ENCODE assay signal across 9 cellular contexts in genomic region chr6:25369043-25369442, GRCh38.
DNase-seq lines count a peak whose midpoint lies in the region; ATAC-seq and TF ChIP-seq lines count a peak whose summit lies in the region.
"Had no signal": no experiment of that assay in that cellular context is flagged by ENCODE, and none has a peak within 500 bp of the region (broad histone marks: within the 10 kb centered on the region; RNA-seq: fewer than 3 reads in every experiment).

No MANE protein-coding gene starts in this region.

- no peak overlapping the region for H3K18ac ChIP-seq in H9 (ENCODE audit: insufficient read length, low read depth, low read length)

- no peaks in the 10 kb centered on the region; a peak in 1 of 7 replicates for H3K36me3 Mint-ChIP-seq in H9 (ENCODE audit: insufficient read depth in 1 of 3, low read depth in 3 of 3)
- no peaks in the 10 kb centered on the region for H3K36me3 Mint-ChIP-seq in MCF 10A (ENCODE audit: insufficient read depth, unreplicated experiment)

- H3K27me3 Mint-ChIP-seq in H9 (ENCODE audit: low read depth): no peaks in the 10 kb centered on the region
- H3K27me3 Mint-ChIP-seq in MCF 10A (ENCODE audit: insufficient read depth, unreplicated experiment): no peaks in the 10 kb centered on the region

- no peak for TF ChIP-seq CTCF in C4-2B (conservative IDR thresholded peaks at IDR 0.05)
- TF ChIP-seq CTCF in H9 (conservative IDR thresholded peaks at IDR 0.05): no peak
- no peak for TF ChIP-seq CTCF in MCF 10A (IDR thresholded peaks at IDR 0.05; ENCODE audit: unreplicated experiment)

- no peak overlapping the region for H2BK20ac ChIP-seq in H9 (ENCODE audit: low read depth, low read length, poor library complexity, severe bottlenecking)

- peaks cover 7% of the 10 kb centered on the region for H3K79me1 ChIP-seq in H9 (ENCODE audit: insufficient read depth, low read depth, low read length, poor library complexity, severe bottlenecking)

- H3K27ac Mint-ChIP-seq in H9 (peak overlapping the region in 2 of 3 experiments; percentile 78 to 96; a peak in 2 of 7 replicates), MCF 10A (ENCODE audit: low read depth, unreplicated experiment) (peak overlapping the region; percentile 62)

- H4K20me1 ChIP-seq in H9 (ENCODE audit: control insufficient read depth, insufficient read depth, insufficient read length): no peaks in the 10 kb centered on the region

- H3K14ac ChIP-seq in H9 (ENCODE audit: insufficient read depth, low read length): no peak overlapping the region

- no peak for ATAC-seq in HG03175 (IDR thresholded peaks at IDR 0.05; ENCODE audit: unreplicated experiment)
- ATAC-seq in GM21717 (IDR thresholded peaks at IDR 0.05; ENCODE audit: unreplicated experiment): no peak
- no peak for ATAC-seq in GM18519 (IDR thresholded peaks at IDR 0.05; ENCODE audit: low FRiP score, unreplicated experiment)

- H3T11ph ChIP-seq in H9 (ENCODE audit: low read length): no peak overlapping the region

- no TSS peak for BruUV-seq in MCF 10A (replicated peaks; lab: Mats Ljungman, UMichigan)

- no peak overlapping the region for H2BK120ac ChIP-seq in H9 (ENCODE audit: low read depth, low read length, poor library complexity, severe bottlenecking)

- no peak overlapping the region for H2AK5ac ChIP-seq in H9 (ENCODE audit: insufficient read length, low read length)

- H3K56ac ChIP-seq in H9 (ENCODE audit: insufficient read length, low read depth, low read length): no peak overlapping the region

- H3K79me2 ChIP-seq in H9 (ENCODE audit: insufficient read depth, low read length): peaks cover 6% of the 10 kb centered on the region; the same call in 1 of the 2 replicates

- POLR2A ChIA-PET in MCF 10A (lab: Yijun Ruan, JAX): interaction anchor here (1.4 to 1.7 kb wide), 2 partner anchors 17 to 92 kb away, joined by 4 to 5 read pairs; no protein-coding TSS in a partner anchor

- no CpG with 5 or more reads among the region's 6 CpGs for WGBS in H9 (ENCODE audit: extremely low coverage, insufficient read length, low lambda C conversion rate)

- H3K27ac ChIP-seq in C4-2B (peak overlapping the region; percentile 61; the same call in 1 of the 2 replicates), H9 (ENCODE audit: insufficient read length, low read depth, low read length) (no peak overlapping the region)

- no peak overlapping the region for H2BK12ac ChIP-seq in H9 (ENCODE audit: insufficient read length, low read depth, low read length)

- H3K27me3 ChIP-seq in H9 (ENCODE audit: insufficient read depth, low read length): no peaks in the 10 kb centered on the region

- H4K5ac ChIP-seq in H9 (ENCODE audit: insufficient read length, low read depth, low read length): no peak overlapping the region

- no peak overlapping the region; a peak in 1 of 5 replicates for H3K4me3 Mint-ChIP-seq in H9
- H3K4me3 Mint-ChIP-seq in MCF 10A (ENCODE audit: unreplicated experiment): no peak overlapping the region

- DNase-seq in H9: no peak
- DNase-seq in MCF 10A (ENCODE audit: unreplicated experiment): no peak
- DNase-seq in medulla oblongata (ENCODE audit: extremely low spot score): peak; percentile 25
- DNase-seq in hippocampal formation (lab: John Stamatoyannopoulos, UW): no peak
- DNase-seq: activated naive CD4-positive, alpha-beta T cell treated with Interleukin-2 at 50 U/mL for 16 hours had no signal

- CTCF ChIA-PET in MCF 10A (lab: Yijun Ruan, JAX): interaction anchor here (0.9 to 1.0 kb wide), 2 partner anchors 11 to 16 kb away, joined by 3 read pairs; no protein-coding TSS in a partner anchor

- H3K4me1 Mint-ChIP-seq in H9 (peaks cover 41 to 49% of the 10 kb centered on the region in 2 experiments), MCF 10A (ENCODE audit: insufficient read depth, unreplicated experiment) (peaks cover 24% of the 10 kb centered on the region)

- H4K8ac ChIP-seq in H9 (replicated peaks; ENCODE audit: insufficient read length, low read depth, low read length): no peak overlapping the region

- no peaks in the 10 kb centered on the region for H3K23me2 ChIP-seq in H9 (ENCODE audit: insufficient read length, low read depth, low read length, poor library complexity, severe bottlenecking)

- no peak overlapping the region for H3K4ac ChIP-seq in H9 (ENCODE audit: low read depth, low read length)

- no peak overlapping the region for H3K9ac ChIP-seq in H9 (ENCODE audit: extremely low read depth, insufficient read length, low read length)

- H2BK5ac ChIP-seq in H9 (ENCODE audit: insufficient read length, low read length): no peak overlapping the region

- peaks cover 0 to 2% of the 10 kb centered on the region in 2 experiments; a peak in 2 of 5 replicates for H3K9me3 Mint-ChIP-seq in H9
- peaks cover 2% of the 10 kb centered on the region for H3K9me3 Mint-ChIP-seq in MCF 10A (ENCODE audit: unreplicated experiment)

- H3K4me2 ChIP-seq in H9 (ENCODE audit: insufficient read depth, insufficient read length, low read length): no peak overlapping the region

- H2AFZ ChIP-seq in H9 (ENCODE audit: low read length): no peak overlapping the region

- H3K23ac ChIP-seq in H9 (ENCODE audit: insufficient read length, low read depth, low read length): no peak overlapping the region

- no peaks in the 10 kb centered on the region for H3K9me3 ChIP-seq in H9 (ENCODE audit: control insufficient read depth, low read depth, low read length)

- no peak overlapping the region for H4K91ac ChIP-seq in H9 (ENCODE audit: insufficient read length, low read depth, low read length)

- peaks cover 8% of the 10 kb centered on the region; the same call in 1 of the 2 replicates for H3K4me1 ChIP-seq in H9 (ENCODE audit: insufficient read depth, low read length)

- intact Hi-C loops in MCF 10A (cut with micrococcal nuclease): loop anchor here (5.0 kb wide), 1 partner anchor 92 kb away; the partner anchor contains the start of gene CARMIL1

- H2BK15ac ChIP-seq in H9 (ENCODE audit: low read depth, low read length): no peak overlapping the region
